1 cellular context compared by ENCODE assay signal in the genomic region with DNA sequence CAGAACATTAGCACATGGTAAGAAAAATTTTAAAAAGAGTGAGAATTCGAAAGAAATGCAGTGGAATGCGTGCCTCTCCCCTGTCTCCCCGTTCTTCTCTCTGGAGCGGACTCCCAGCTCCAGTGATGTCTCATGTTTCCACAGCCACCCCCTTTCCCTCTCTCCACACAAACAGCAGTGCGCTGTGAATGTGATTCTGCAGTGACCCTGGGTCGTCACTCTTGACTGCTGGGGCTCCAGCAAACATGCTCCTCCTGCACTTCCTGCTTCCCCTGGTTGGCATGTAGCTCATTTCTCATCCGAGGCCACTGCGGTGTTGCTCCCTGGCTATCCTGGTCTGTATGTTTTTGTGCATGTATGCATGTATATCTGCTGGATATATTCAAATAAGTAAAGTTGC.
TF ChIP-seq lines count a peak whose summit lies in the region.

No MANE protein-coding gene starts in this region.

TF ChIP-seq in liver, 16 proteins besides CTCF, POLR2A, EP300 and RAD21:
- TF ChIP-seq GABPA (IDR thresholded peaks at IDR 0.05 in 1 of 2, conservative IDR thresholded peaks at IDR 0.05 in 1 of 2) (peak; percentile 17 to 41), NR2F2 (IDR thresholded peaks at IDR 0.05) (peak; percentile 66), SP1 (IDR thresholded peaks at IDR 0.05) (no peak)
